Comparison of ENCODE assay signal across 31 cellular contexts in genomic region chr11:109857637-109858036, GRCh38.
"Had no signal": no experiment of that assay in that cellular context is flagged by ENCODE, and none has a peak within 500 bp of the region (broad histone marks: within the 10 kb centered on the region; RNA-seq: fewer than 3 reads in every experiment).

No MANE protein-coding gene starts in this region.

- H3K4me1 Mint-ChIP-seq: natural killer cell; stimulated activated naive CD8-positive, alpha-beta T cell treated with anti-CD3 and anti-CD28 coated beads, Interleukin-15, amount 100 ng/mL, for 72 hours had no signal

- H3K9me3 Mint-ChIP-seq: stimulated activated memory B cell treated with anti-CD40 and anti-IgM and Interleukin-4, amounts not matched to agents 10 μg/mL and 1 μg/mL and 100 μg/mL, for 72 hours; stimulated activated naive CD8-positive, alpha-beta T cell treated with anti-CD3 and anti-CD28 coated beads, Interleukin-15, amount 100 ng/mL, for 72 hours; type B pancreatic cell had no signal

- H3K4me1 ChIP-seq: neural progenitor cell, parathyroid adenoma, psoas muscle, right lobe of liver, spleen, suprapubic skin, testis, tibial artery, transverse colon, upper lobe of right lung, uterus had no signal

- H2AFZ ChIP-seq: neural progenitor cell, parathyroid adenoma had no signal

- FAIRE-seq: small intestine had no signal

- H3K27me3 ChIP-seq: neural progenitor cell, ovary, right lobe of liver, sigmoid colon, spleen, suprapubic skin, testis, tibial artery, transverse colon, upper lobe of right lung, uterus had no signal

- H3K27ac Mint-ChIP-seq: natural killer cell; nephron; neural progenitor cell; progenitor cell of endocrine pancreas; stimulated activated naive CD8-positive, alpha-beta T cell treated with anti-CD3 and anti-CD28 coated beads, Interleukin-15, amount 100 ng/mL, for 72 hours; type B pancreatic cell had no signal

- H3K4me3 Mint-ChIP-seq: natural killer cell; nephron; neural progenitor cell; stimulated activated memory B cell treated with anti-CD40 and anti-IgM and Interleukin-4, amounts not matched to agents 10 μg/mL and 1 μg/mL and 100 μg/mL, for 72 hours; stimulated activated naive CD8-positive, alpha-beta T cell treated with anti-CD3 and anti-CD28 coated beads, Interleukin-15, amount 100 ng/mL, for 72 hours; type B pancreatic cell had no signal

- H3K27me3 Mint-ChIP-seq: progenitor cell of endocrine pancreas; stimulated activated memory B cell treated with anti-CD40 and anti-IgM and Interleukin-4, amounts not matched to agents 10 μg/mL and 1 μg/mL and 100 μg/mL, for 72 hours; stimulated activated naive CD8-positive, alpha-beta T cell treated with anti-CD3 and anti-CD28 coated beads, Interleukin-15, amount 100 ng/mL, for 72 hours; type B pancreatic cell had no signal

- H3K4me2 ChIP-seq: neural progenitor cell had no signal

- ATAC-seq: natural killer cell; psoas muscle; right cardiac atrium; right lobe of liver; stimulated activated memory B cell treated with anti-CD40 and anti-IgM and Interleukin-4, amounts not matched to agents 10 μg/mL and 1 μg/mL and 100 μg/mL, for 72 hours; stimulated activated naive CD8-positive, alpha-beta T cell treated with anti-CD3 and anti-CD28 coated beads, Interleukin-15, amount 100 ng/mL, for 72 hours; stimulated activated naive CD8-positive, alpha-beta T cell treated with anti-CD3 and anti-CD28 coated beads, Interleukin-15, Interleukin-2, amounts not matched to agents 100 U/mL and 50 U/mL, for 24 hours; upper lobe of right lung had no signal

- DNase-seq: natural killer cell; occipital lobe; ovary; posterior cingulate gyrus; psoas muscle; right cardiac atrium; right lobe of liver; sigmoid colon; small intestine; spleen; stimulated activated CD4-positive, alpha-beta T cell treated with anti-CD3 and anti-CD28 coated beads, Interleukin-12 subunit alpha, Interleukin-12 subunit beta, amount 100 ng/mL, for 4 hours; stimulated activated CD4-positive, alpha-beta T cell treated with anti-CD3 and anti-CD28 coated beads, Interleukin-1b, Interleukin-23, amount 100 ng/mL, for 48 hours; stimulated activated CD4-positive, alpha-beta T cell treated with anti-CD3 and anti-CD28 coated beads, Interleukin-4, amount 100 ng/mL, for 1 hour; stimulated activated CD4-positive, alpha-beta T cell treated with anti-CD3 and anti-CD28 coated beads, Interleukin-4, amount 100 ng/mL, for 4 hours; stimulated activated CD8-positive, alpha-beta memory T cell treated with anti-CD3 and anti-CD28 coated beads, Interleukin-4, amount 100 ng/mL, for 48 hours; stimulated activated naive CD4-positive, alpha-beta T cell; stimulated activated naive CD8-positive, alpha-beta T cell treated with anti-CD3 and anti-CD28 coated beads, Interleukin-15, amount 100 ng/mL, for 72 hours; stimulated activated naive CD8-positive, alpha-beta T cell treated with anti-CD3 and anti-CD28 coated beads, Interleukin-15, Interleukin-2, amounts not matched to agents 100 U/mL and 50 U/mL, for 24 hours; substantia nigra; testis; tibial artery; transverse colon; upper lobe of right lung; uterus had no signal

- H3K4me3 ChIP-seq: neural progenitor cell, ovary, psoas muscle, right lobe of liver, sigmoid colon, spleen, suprapubic skin, testis, tibial artery, transverse colon, upper lobe of right lung, uterus had no signal

- H3K9me3 ChIP-seq: ovary, psoas muscle, right lobe of liver, sigmoid colon, spleen, suprapubic skin, testis, tibial artery, transverse colon, upper lobe of right lung, uterus had no signal

- H3K79me2 ChIP-seq: parathyroid adenoma had no signal

- H3K36me3 ChIP-seq: neural progenitor cell, ovary, right lobe of liver, sigmoid colon, spleen, suprapubic skin, tibial artery, transverse colon, upper lobe of right lung, uterus had no signal

- H3K27ac ChIP-seq: neural progenitor cell, ovary, parathyroid adenoma, psoas muscle, right lobe of liver, sigmoid colon, spleen, suprapubic skin, testis, tibial artery, transverse colon, upper lobe of right lung, uterus had no signal

- H3K36me3 Mint-ChIP-seq: natural killer cell; stimulated activated memory B cell treated with anti-CD40 and anti-IgM and Interleukin-4, amounts not matched to agents 10 μg/mL and 1 μg/mL and 100 μg/mL, for 72 hours; type B pancreatic cell had no signal

- H3K9ac ChIP-seq: neural progenitor cell, parathyroid adenoma had no signal
